10 cellular contexts compared by ENCODE assay signal in the genomic region with DNA sequence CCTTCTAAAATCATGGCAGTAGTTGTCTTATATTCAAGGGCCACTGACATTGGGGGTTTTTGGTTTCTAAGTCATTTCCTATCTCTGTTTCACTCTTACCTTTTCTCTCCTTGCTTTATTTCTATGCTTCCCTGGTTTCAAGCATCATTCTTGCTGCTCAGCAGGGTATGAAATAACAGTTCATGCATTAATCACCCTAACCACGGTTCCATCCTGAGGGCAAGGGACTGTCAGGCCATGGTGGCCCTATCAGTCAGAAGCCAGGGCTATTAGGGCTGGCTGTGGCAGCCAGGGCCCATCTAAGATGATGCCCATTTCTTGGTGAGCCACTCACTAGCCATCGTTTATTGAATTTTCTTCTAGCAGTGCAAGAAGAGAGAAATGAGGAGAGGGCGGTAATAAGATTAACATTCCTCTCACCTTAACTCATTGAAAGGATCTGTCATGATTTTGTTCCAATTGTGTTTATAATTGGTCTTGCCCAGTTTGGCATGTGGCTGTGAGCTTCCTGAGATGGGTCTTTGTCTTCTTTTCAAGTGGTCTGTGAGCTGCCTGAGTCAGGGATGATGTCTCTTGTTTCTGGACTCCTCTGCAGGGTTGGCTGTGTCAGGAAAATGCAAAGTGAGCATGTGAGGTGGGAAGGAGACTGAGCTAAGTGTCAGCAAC. TPM values are rescaled to one million over a fixed set of nuclear protein-coding genes. Genes with fewer than 3 reads are reported as not detected.
DNase-seq lines count a peak whose midpoint lies in the region; ATAC-seq and TF ChIP-seq lines count a peak whose summit lies in the region.
"Had no signal": no experiment of that assay in that cellular context is flagged by ENCODE, and none has a peak within 500 bp of the region (broad histone marks: within the 10 kb centered on the region; RNA-seq: fewer than 3 reads in every experiment).

No MANE protein-coding gene starts in this region.

- 80 to 82% methylated on average over 1 to 2 of the region's 3 CpGs for WGBS in endodermal cell (ENCODE audit: insufficient coverage in 1 of 2, insufficient read length in 1 of 2), 2 experiments
- 55 to 80% methylated on average over 3 of the region's 3 CpGs for WGBS in sigmoid colon, 2 donors

- H3K4me3 Mint-ChIP-seq in endodermal cell: no peak overlapping the region

- H3K4me3 ChIP-seq in endodermal cell (ENCODE audit: low read length) (no peak overlapping the region), upper lobe of right lung (no peak overlapping the region), sigmoid colon (no peak overlapping the region)
- H3K4me3 ChIP-seq: PC-9 had no signal

- no peaks in the 10 kb centered on the region for H3K36me3 ChIP-seq in endodermal cell (ENCODE audit: control insufficient read depth, insufficient read depth, low read length)
- H3K36me3 ChIP-seq in upper lobe of right lung: no peaks in the 10 kb centered on the region
- no peaks in the 10 kb centered on the region for H3K36me3 ChIP-seq in sigmoid colon

- intact Hi-C loops in upper lobe of right lung (cut with DNase I) (no loop called here), sigmoid colon (cut with DNase I) (no loop called here)

- H3K27ac ChIP-seq in endodermal cell (ENCODE audit: low read depth, low read length) (no peak overlapping the region), upper lobe of right lung (peak overlapping the region; percentile 27), sigmoid colon (peak overlapping the region in 2 of 4 donors; percentile 8 to 67)
- H3K27ac ChIP-seq: PC-9 had no signal

- TF ChIP-seq EP300 in sigmoid colon (IDR thresholded peaks at IDR 0.05): no peak

- no peaks in the 10 kb centered on the region for H3K9me3 Mint-ChIP-seq in endodermal cell

- peak; percentile 23 for DNase-seq in stimulated activated CD4-positive, alpha-beta T cell treated with anti-CD3 and anti-CD28 coated beads, Interleukin-15, amount 100 ng/mL, for 24 hours
- DNase-seq in stimulated activated CD4-positive, alpha-beta T cell treated with anti-CD3 and anti-CD28 coated beads, Interleukin-4, amount 100 ng/mL, for 1 hour: no peak
- DNase-seq in endodermal cell (no peak), upper lobe of right lung (no peak), sigmoid colon (no peak), anterior cingulate cortex (lab: John Stamatoyannopoulos, UW) (no peak), DMS79 (lab: John Stamatoyannopoulos, UW) (no peak)
- DNase-seq: dermis blood vessel endothelial cell had no signal

- ATAC-seq in HG03378 (IDR thresholded peaks at IDR 0.05; ENCODE audit: unreplicated experiment) (peak; percentile 51), upper lobe of right lung (no peak)

- no peaks in the 10 kb centered on the region for H3K27me3 Mint-ChIP-seq in endodermal cell (ENCODE audit: insufficient read depth)

- H3K4me1 Mint-ChIP-seq in endodermal cell: peaks cover 31% of the 10 kb centered on the region

- TF ChIP-seq POLR2A in sigmoid colon (IDR thresholded peaks at IDR 0.05): no peak

- H3K9me3 ChIP-seq in endodermal cell (ENCODE audit: control insufficient read depth, low read length) (no peaks in the 10 kb centered on the region), upper lobe of right lung (no peaks in the 10 kb centered on the region), sigmoid colon (no peaks in the 10 kb centered on the region)

- H3K36me3 Mint-ChIP-seq in endodermal cell (ENCODE audit: low read depth): no peaks in the 10 kb centered on the region

- H3K9ac ChIP-seq in endodermal cell (ENCODE audit: extremely low read depth, low read length, poor library complexity, severe bottlenecking): no peak overlapping the region

- peak overlapping the region; percentile 27 for H3K27ac Mint-ChIP-seq in endodermal cell

- peaks cover 10% of the 10 kb centered on the region for H3K4me1 ChIP-seq in endodermal cell (ENCODE audit: control insufficient read depth, insufficient read depth, low read length)
- peaks cover 48% of the 10 kb centered on the region for H3K4me1 ChIP-seq in upper lobe of right lung
- H3K4me1 ChIP-seq in sigmoid colon: peaks cover 0 to 36% (median 35%) of the 10 kb centered on the region in 4 donors

- H3K27me3 ChIP-seq in endodermal cell (ENCODE audit: control insufficient read depth, insufficient read depth, low read length, poor library complexity, severe bottlenecking): no peaks in the 10 kb centered on the region
- no peaks in the 10 kb centered on the region for H3K27me3 ChIP-seq in upper lobe of right lung
- H3K27me3 ChIP-seq in sigmoid colon: no peaks in the 10 kb centered on the region

- no peak for TF ChIP-seq CTCF in endodermal cell (conservative IDR thresholded peaks at IDR 0.05)
- no peak for TF ChIP-seq CTCF in upper lobe of right lung (IDR thresholded peaks at IDR 0.05)
- TF ChIP-seq CTCF in sigmoid colon (IDR thresholded peaks at IDR 0.05): no peak

RNA-seq across cellular contexts. Expression of a gene that starts 45.2 kb away (rescaled TPM):
- total RNA-seq in endodermal cell: 10 to 100 TPM; 30.7 to 38.1 TPM
- 19.4 TPM for polyA plus RNA-seq in endodermal cell (2013, experiment 1 of 2)
- polyA plus RNA-seq in endodermal cell (2013, experiment 2 of 2): 22.2 TPM
- total RNA-seq in upper lobe of right lung: 85.1 TPM
- total RNA-seq in sigmoid colon: 10 to 100 TPM; 23.8 to 51.7 (median 36.2) TPM
- 100 to 1,000 TPM; 207 to 597 (median 398) TPM for polyA plus RNA-seq in sigmoid colon
